Comparison of ENCODE assay signal across 29 cellular contexts in the genomic region with DNA sequence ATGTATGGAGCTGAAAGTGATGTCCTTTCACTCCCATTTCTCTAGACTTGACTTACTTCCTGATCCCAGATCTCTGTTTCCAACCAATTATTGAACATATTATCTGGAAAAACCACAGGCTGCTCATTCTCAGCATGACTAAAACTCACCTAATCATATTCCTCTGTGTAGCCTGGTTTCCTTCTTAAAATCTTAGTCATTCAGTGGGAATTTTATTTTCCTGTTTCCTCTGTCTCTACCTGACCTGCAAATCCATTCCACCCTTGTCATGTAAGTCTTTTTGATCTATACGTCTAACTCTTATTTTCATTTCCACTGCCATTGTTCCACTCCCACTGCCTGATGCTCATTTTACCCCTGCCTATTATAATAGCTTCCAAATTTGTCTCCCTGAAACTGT.
"Had no signal": no experiment of that assay in that cellular context is flagged by ENCODE, and none has a peak within 500 bp of the region (broad histone marks: within the 10 kb centered on the region; RNA-seq: fewer than 3 reads in every experiment).

No MANE protein-coding gene starts in this region.

- DNase-seq: activated B cell treated with CpG ODN at 0.5 μM for 24 hours; activated CD4-positive, alpha-beta memory T cell treated with anti-CD3 and anti-CD28 coated beads for 36 hours; activated CD4-positive, alpha-beta T cell treated with anti-CD3 and anti-CD28 coated beads for 4 hours; activated CD4-positive, alpha-beta T cell treated with anti-CD3 and anti-CD28 coated beads, Interleukin-2, amount 10 ng/mL, durations not matched to agents 24 days and 14 days; activated CD4-positive, alpha-beta T cell treated with anti-CD3 and anti-CD28 coated beads, Interleukin-2, amount 50 U/mL, for 1 hour; activated CD4-positive, alpha-beta T cell treated with anti-CD3 and anti-CD28 coated beads, Interleukin-2, amount 50 U/mL, for 4 hours; activated CD4-positive, CD25-positive, alpha-beta regulatory T cell treated with anti-CD3 and anti-CD28 coated beads, Interleukin-2, amount 50 U/mL, for 72 hours; activated CD8-positive, alpha-beta memory T cell treated with anti-CD3 and anti-CD28 coated beads, Interleukin-2, amount 50 U/mL, for 4 hours; activated CD8-positive, alpha-beta T cell treated with anti-CD3 and anti-CD28 coated beads for 36 hours; activated effector memory CD4-positive, alpha-beta T cell treated with anti-CD3 and anti-CD28 coated beads, Interleukin-2, amount 50 U/mL, for 16 hours; activated gamma-delta T cell treated with Interleukin-2 at 50 U/mL for 16 hours; activated naive CD4-positive, alpha-beta T cell; activated naive CD4-positive, alpha-beta T cell treated with anti-CD3 and anti-CD28 coated beads, Interleukin-2, amount 10 ng/mL, durations not matched to agents 7 days and 5 days; activated naive CD8-positive, alpha-beta T cell treated with anti-CD3 and anti-CD28 coated beads, Interleukin-2, amount 10 ng/mL, durations not matched to agents 7 days and 5 days; activated naive CD8-positive, alpha-beta T cell treated with anti-CD3 and anti-CD28 coated beads, Interleukin-2, amount 50 U/mL, for 24 hours; activated T-cell treated with anti-CD3 and anti-CD28 coated beads for 4 hours; activated T-cell treated with anti-CD3 and anti-CD28 coated beads, Interleukin-2, amount 50 U/mL, for 1 hour; activated T-cell treated with anti-CD3 and anti-CD28 coated beads, Interleukin-2, amount 50 U/mL, for 4 hours; activated T-cell treated with anti-CD3 and anti-CD28 coated beads, Interleukin-2, amount 50 U/mL, for 72 hours; amygdala; anterior cingulate cortex; central memory CD4-positive, alpha-beta T cell; SW 1271; T-helper 1 cell; T-helper 2 cell; T-helper 9 cell had no signal

- ATAC-seq: activated CD8-positive, alpha-beta T cell treated with anti-CD3 and anti-CD28 coated beads for 36 hours; activated naive CD8-positive, alpha-beta T cell treated with anti-CD3 and anti-CD28 coated beads, Interleukin-2, amount 50 U/mL, for 24 hours; activated T-cell treated with anti-CD3 and anti-CD28 coated beads, Interleukin-2, amount 50 U/mL, for 4 hours; activated T-cell treated with anti-CD3 and anti-CD28 coated beads, Interleukin-2, amount 50 U/mL, for 72 hours; activated T-helper 17 cell treated with anti-CD3 and anti-CD28 coated beads, Interleukin-2, amount 50 U/mL, for 72 hours had no signal

- H3K4me3 ChIP-seq: ascending aorta had no signal

- H3K4me1 ChIP-seq: ascending aorta had no signal

- H3K27me3 ChIP-seq: ascending aorta had no signal

- H3K9me3 ChIP-seq: ascending aorta had no signal

- H3K27ac ChIP-seq: ascending aorta, VCaP had no signal

- H3K36me3 ChIP-seq: ascending aorta had no signal
